Comparison of ENCODE assay signal across 8 cellular contexts in the genomic region with DNA sequence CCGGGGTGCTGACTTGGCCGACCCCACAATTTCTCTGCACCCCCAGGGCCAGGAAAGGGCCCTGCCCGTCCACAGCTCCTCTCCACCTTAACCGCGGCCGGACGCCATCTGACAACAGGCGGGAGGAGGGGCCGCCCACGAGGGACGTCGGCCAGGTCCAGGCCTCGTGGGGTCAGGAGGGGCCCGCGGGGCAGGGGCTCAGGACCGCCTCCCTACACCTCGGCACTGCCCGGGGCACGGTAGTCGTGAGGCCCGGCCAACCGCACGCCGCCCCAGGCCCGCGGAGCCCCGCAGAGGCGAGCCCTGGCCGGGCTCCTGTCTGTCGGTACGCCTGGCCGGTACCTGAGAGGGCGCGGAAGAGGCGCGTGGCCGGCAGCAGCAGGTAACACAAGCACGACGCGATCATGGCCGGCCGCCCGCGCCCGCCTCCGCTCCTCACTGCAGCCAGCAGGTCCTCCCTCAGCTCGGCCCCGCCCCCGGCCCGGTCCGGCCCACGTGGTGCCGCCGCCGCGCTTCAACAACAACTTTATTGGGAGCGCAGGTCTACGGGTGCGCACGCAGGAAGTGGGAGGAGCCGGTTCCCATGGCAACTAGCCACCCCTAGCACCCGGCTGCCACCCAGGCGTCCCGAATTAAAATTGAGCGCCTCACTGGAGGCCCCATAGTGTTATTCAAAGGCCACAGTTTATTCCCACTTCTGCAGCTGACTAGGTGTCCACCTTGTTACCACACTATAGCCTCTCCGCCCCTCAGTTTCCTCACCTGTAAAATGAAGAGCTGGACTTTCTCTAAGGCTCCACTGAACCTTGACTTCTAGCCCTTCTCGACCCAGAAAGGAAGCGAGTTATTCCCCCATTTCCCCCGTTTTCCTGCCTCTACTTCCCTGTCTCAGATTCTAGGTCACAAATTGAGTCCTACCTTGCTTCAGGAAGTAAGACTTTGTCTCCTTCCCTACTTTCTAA. TPM values are rescaled to one million over a fixed set of nuclear protein-coding genes. Genes with fewer than 3 reads are reported as not detected.
DNase-seq lines count a peak whose midpoint lies in the region; ATAC-seq and TF ChIP-seq lines count a peak whose summit lies in the region.

Gene ANGEL1, minus strand, starts transcription at position 461 of the 962 bp plus-strand sequence. Its CDS starts 55 bp downstream, at position 406.

- ATAC-seq in RWPE2 (ENCODE audit: low read depth), result peak; percentile 88
- peak; percentile 98 for ATAC-seq in naive thymus-derived CD4-positive, alpha-beta T cell
- ATAC-seq in stimulated activated memory B cell treated with anti-CD40 and anti-IgM and Interleukin-4, amounts not matched to agents 10 μg/mL and 1 μg/mL and 100 μg/mL, for 72 hours, result peak; percentile 98

- CTCF ChIA-PET in naive thymus-derived CD4-positive, alpha-beta T cell (lab: Charles Lee), result interaction anchor here (0.8 kb wide), 1 partner anchor 38 kb away, joined by 3 read pairs; no protein-coding TSS in a partner anchor

- no peaks in the 10 kb centered on the region for H3K27me3 Mint-ChIP-seq in activated T-helper 2 cell treated with anti-CD3 and anti-CD28 coated beads, Interferon-gamma antibody, Interleukin-2, Interleukin-4, amounts not matched to agents 10 μg/mL and 5 μg/mL and 100 μg/mL, durations not matched to agents 14 hours and 24 hours and 36 hours (ENCODE audit: low read depth)
- H3K27me3 Mint-ChIP-seq in naive thymus-derived CD4-positive, alpha-beta T cell, result no peaks in the 10 kb centered on the region
- H3K27me3 Mint-ChIP-seq in stimulated activated memory B cell treated with anti-CD40 and anti-IgM and Interleukin-4, amounts not matched to agents 10 μg/mL and 1 μg/mL and 100 μg/mL, for 72 hours, result no peaks in the 10 kb centered on the region

- H3K9me2 ChIP-seq in Loucy (replicated peaks; ENCODE audit: low read depth, low read length), result no peaks in the 10 kb centered on the region

- peak within 1 kb of the TSS; percentile 85 for H3K4me3 ChIP-seq in H7 (ENCODE audit: insufficient read depth, low read depth, low read length)
- peak within 1 kb of the TSS; percentile 75 for H3K4me3 ChIP-seq in Loucy (ENCODE audit: low read length, poor library complexity, severe bottlenecking)
- H3K4me3 ChIP-seq in RWPE2 (ENCODE audit: severe bottlenecking), result peak within 1 kb of the TSS; percentile 70
- peak within 1 kb of the TSS; percentile 74 for H3K4me3 ChIP-seq in fibroblast of mammary gland (ENCODE audit: control insufficient read depth, low read depth, low read length)
- H3K4me3 ChIP-seq in naive thymus-derived CD4-positive, alpha-beta T cell (ENCODE audit: low read length), result peak within 1 kb of the TSS; percentile 63

- H3K9me3 ChIP-seq in Loucy (ENCODE audit: insufficient read depth, low read depth, low read length), result no peaks in the 10 kb centered on the region
- no peaks in the 10 kb centered on the region for H3K9me3 ChIP-seq in RWPE2 (ENCODE audit: severe bottlenecking)
- no peaks in the 10 kb centered on the region for H3K9me3 ChIP-seq in naive thymus-derived CD4-positive, alpha-beta T cell (ENCODE audit: control insufficient read depth in 2 of 3, low read length in 3 of 3)

- H3K9me3 Mint-ChIP-seq in activated T-helper 2 cell treated with anti-CD3 and anti-CD28 coated beads, Interferon-gamma antibody, Interleukin-2, Interleukin-4, amounts not matched to agents 10 μg/mL and 5 μg/mL and 100 μg/mL, durations not matched to agents 14 hours and 24 hours and 36 hours, result no peaks in the 10 kb centered on the region
- H3K9me3 Mint-ChIP-seq in naive thymus-derived CD4-positive, alpha-beta T cell, result peaks cover 0 to 6% (median 0%) of the 10 kb centered on the region in 11 donors
- no peaks in the 10 kb centered on the region for H3K9me3 Mint-ChIP-seq in stimulated activated memory B cell treated with anti-CD40 and anti-IgM and Interleukin-4, amounts not matched to agents 10 μg/mL and 1 μg/mL and 100 μg/mL, for 72 hours

- H3K27ac ChIP-seq in RWPE2 (ENCODE audit: poor library complexity, severe bottlenecking), result peak within 1 kb of the TSS; percentile 38
- peak within 1 kb of the TSS; percentile 87 for H3K27ac ChIP-seq in naive thymus-derived CD4-positive, alpha-beta T cell (ENCODE audit: low read depth, low read length)

- H3K27me3 ChIP-seq in H7 (ENCODE audit: control insufficient read depth, insufficient read depth, low read length), result no peaks in the 10 kb centered on the region; the same call in 1 of the 2 replicates
- peaks cover 1% of the 10 kb centered on the region for H3K27me3 ChIP-seq in Loucy (ENCODE audit: insufficient read depth, low read length, poor library complexity, severe bottlenecking)
- no peaks in the 10 kb centered on the region for H3K27me3 ChIP-seq in RWPE2 (ENCODE audit: insufficient read depth, poor library complexity, severe bottlenecking)
- peaks cover 0 to 3% of the 10 kb centered on the region in 2 donors for H3K27me3 ChIP-seq in naive thymus-derived CD4-positive, alpha-beta T cell (ENCODE audit: control insufficient read depth in 2 of 2, insufficient read depth in 2 of 2, low read length in 2 of 2)

- no peaks in the 10 kb centered on the region for H4K20me1 ChIP-seq in Loucy (ENCODE audit: insufficient read depth, low read length, poor library complexity, severe bottlenecking)

- DNase-seq in EH (ENCODE audit: low read depth) (peak; percentile 92), H7 (peak; percentile 97), RWPE2 (ENCODE audit: low spot score) (peak; percentile 93), fibroblast of mammary gland (ENCODE audit: low read depth) (peak; percentile 89)
- peak; percentile 97 for DNase-seq in activated T-helper 2 cell treated with anti-CD3 and anti-CD28 coated beads, Interferon-gamma antibody, Interleukin-2, Interleukin-4, amounts not matched to agents 10 μg/mL and 5 μg/mL and 100 μg/mL, durations not matched to agents 14 hours and 24 hours and 36 hours (ENCODE audit: low spot score)
- peak; percentile 93 to 98 (median 96) for DNase-seq in naive thymus-derived CD4-positive, alpha-beta T cell

- POLR2A ChIA-PET in naive thymus-derived CD4-positive, alpha-beta T cell (lab: Charles Lee), result interaction anchor here (0.6 to 1.3 kb wide), 7 partner anchors 17 to 757 kb away, joined by 3 to 5 read pairs (median 3); no protein-coding TSS in a partner anchor

- peak within 1 kb of the TSS; percentile 75 for H3K9ac ChIP-seq in Loucy (ENCODE audit: low read depth, low read length, poor library complexity, severe bottlenecking)

- H3K4me1 ChIP-seq in Loucy (ENCODE audit: insufficient read depth, low read length, poor library complexity, severe bottlenecking) (peaks cover 15% of the 10 kb centered on the region), RWPE2 (ENCODE audit: insufficient read depth, poor library complexity, severe bottlenecking) (peaks cover 12% of the 10 kb centered on the region)
- peaks cover 20 to 21% of the 10 kb centered on the region in 2 donors for H3K4me1 ChIP-seq in naive thymus-derived CD4-positive, alpha-beta T cell (ENCODE audit: control insufficient read depth in 2 of 2, insufficient read depth in 2 of 2, low read length in 2 of 2)

- H3K4me3 Mint-ChIP-seq in activated T-helper 2 cell treated with anti-CD3 and anti-CD28 coated beads, Interferon-gamma antibody, Interleukin-2, Interleukin-4, amounts not matched to agents 10 μg/mL and 5 μg/mL and 100 μg/mL, durations not matched to agents 14 hours and 24 hours and 36 hours (ENCODE audit: low read depth), result peak within 1 kb of the TSS; percentile 93
- H3K4me3 Mint-ChIP-seq in naive thymus-derived CD4-positive, alpha-beta T cell, result peak within 1 kb of the TSS; percentile 88 to 99 (median 93)
- H3K4me3 Mint-ChIP-seq in stimulated activated memory B cell treated with anti-CD40 and anti-IgM and Interleukin-4, amounts not matched to agents 10 μg/mL and 1 μg/mL and 100 μg/mL, for 72 hours, result peak within 1 kb of the TSS; percentile 89

- H3K36me3 ChIP-seq in H7 (replicated peaks; ENCODE audit: control insufficient read depth, insufficient read depth, low read length) (peaks cover 12% of the 10 kb centered on the region), Loucy (ENCODE audit: insufficient read depth, low read length) (no peaks in the 10 kb centered on the region), RWPE2 (ENCODE audit: low read depth) (peaks cover 10% of the 10 kb centered on the region)
- H3K36me3 ChIP-seq in naive thymus-derived CD4-positive, alpha-beta T cell (ENCODE audit: control insufficient read depth in 2 of 3, insufficient read depth in 3 of 3, low read length in 3 of 3), result peaks cover 0 to 21% (median under 1%) of the 10 kb centered on the region in 3 experiments

- H3K4me2 ChIP-seq in Loucy (ENCODE audit: low read depth, low read length, poor library complexity, severe bottlenecking), result peak within 1 kb of the TSS; percentile 84

- peaks cover 6% of the 10 kb centered on the region; the same call in 1 of the 2 replicates for H3K79me2 ChIP-seq in Loucy (ENCODE audit: insufficient read depth, low read length)

- intact Hi-C loops in activated T-helper 2 cell treated with anti-CD3 and anti-CD28 coated beads, Interferon-gamma antibody, Interleukin-2, Interleukin-4, amounts not matched to agents 10 μg/mL and 5 μg/mL and 100 μg/mL, durations not matched to agents 14 hours and 24 hours and 36 hours (cut with micrococcal nuclease), result loop anchor here (5.0 kb wide), 1 partner anchor 45 kb away; no protein-coding TSS in a partner anchor
- intact Hi-C loops in naive thymus-derived CD4-positive, alpha-beta T cell (cut with micrococcal nuclease), result loop anchor here (1.0 to 10.0 kb wide), 20 partner anchors 28 to 1152 kb away; partner anchors contain the start of genes CIPC (in 2 of the 2), GSTZ1 (in 2 of the 2), SAMD15 (in 2 of the 2) and TMED8 (in 2 of the 2)

- H3K4me1 Mint-ChIP-seq in activated T-helper 2 cell treated with anti-CD3 and anti-CD28 coated beads, Interferon-gamma antibody, Interleukin-2, Interleukin-4, amounts not matched to agents 10 μg/mL and 5 μg/mL and 100 μg/mL, durations not matched to agents 14 hours and 24 hours and 36 hours (ENCODE audit: low read depth), result peaks cover 21% of the 10 kb centered on the region
- peaks cover 16 to 48% (median 37%) of the 10 kb centered on the region in 7 donors for H3K4me1 Mint-ChIP-seq in naive thymus-derived CD4-positive, alpha-beta T cell
- peaks cover 47% of the 10 kb centered on the region for H3K4me1 Mint-ChIP-seq in stimulated activated memory B cell treated with anti-CD40 and anti-IgM and Interleukin-4, amounts not matched to agents 10 μg/mL and 1 μg/mL and 100 μg/mL, for 72 hours

- TF ChIP-seq CTCF in Loucy (conservative IDR thresholded peaks at IDR 0.05; ENCODE audit: low read length), result no peak
- TF ChIP-seq CTCF in RWPE2 (IDR thresholded peaks at IDR 0.05; ENCODE audit: poor library complexity, severe bottlenecking), result no peak
- TF ChIP-seq CTCF in fibroblast of mammary gland (conservative IDR thresholded peaks at IDR 0.05; ENCODE audit: control insufficient read depth, insufficient read depth, low read depth, low read length), result no peak

- peak within 1 kb of the TSS; percentile 86 for H3K27ac Mint-ChIP-seq in activated T-helper 2 cell treated with anti-CD3 and anti-CD28 coated beads, Interferon-gamma antibody, Interleukin-2, Interleukin-4, amounts not matched to agents 10 μg/mL and 5 μg/mL and 100 μg/mL, durations not matched to agents 14 hours and 24 hours and 36 hours
- H3K27ac Mint-ChIP-seq in naive thymus-derived CD4-positive, alpha-beta T cell, result peak within 1 kb of the TSS; percentile 85 to 96 (median 94)
- H3K27ac Mint-ChIP-seq in stimulated activated memory B cell treated with anti-CD40 and anti-IgM and Interleukin-4, amounts not matched to agents 10 μg/mL and 1 μg/mL and 100 μg/mL, for 72 hours, result peak within 1 kb of the TSS; percentile 78

- peaks cover 9% of the 10 kb centered on the region for H3K36me3 Mint-ChIP-seq in activated T-helper 2 cell treated with anti-CD3 and anti-CD28 coated beads, Interferon-gamma antibody, Interleukin-2, Interleukin-4, amounts not matched to agents 10 μg/mL and 5 μg/mL and 100 μg/mL, durations not matched to agents 14 hours and 24 hours and 36 hours (ENCODE audit: low read depth)
- H3K36me3 Mint-ChIP-seq in naive thymus-derived CD4-positive, alpha-beta T cell, result peaks cover 0 to 18% (median 6%) of the 10 kb centered on the region in 5 donors
- H3K36me3 Mint-ChIP-seq in stimulated activated memory B cell treated with anti-CD40 and anti-IgM and Interleukin-4, amounts not matched to agents 10 μg/mL and 1 μg/mL and 100 μg/mL, for 72 hours, result peaks cover 18% of the 10 kb centered on the region

- H3F3A ChIP-seq in Loucy (ENCODE audit: low read depth), result no peaks in the 10 kb centered on the region

- peak within 1 kb of the TSS; percentile 94 for H2AFZ ChIP-seq in Loucy (ENCODE audit: low read length)

RNA-seq across cellular contexts. Expression of gene ANGEL1, which starts in this region (rescaled TPM):
- 23.3 and 28.5 TPM in 2 replicates for total RNA-seq in H7 (2014; rRNA removed; shearing (Covaris generic))
- total RNA-seq in activated T-helper 2 cell treated with anti-CD3 and anti-CD28 coated beads, Interferon-gamma antibody, Interleukin-2, Interleukin-4, amounts not matched to agents 10 μg/mL and 5 μg/mL and 100 μg/mL, durations not matched to agents 14 hours and 24 hours and 36 hours, result 15.0 and 15.9 TPM in 2 replicates
- 10 to 100 TPM; 14.5 to 37.6 (median 19.9) TPM for total RNA-seq in naive thymus-derived CD4-positive, alpha-beta T cell
- 10 to 100 TPM; 28.3 to 28.9 TPM for polyA plus RNA-seq in naive thymus-derived CD4-positive, alpha-beta T cell

Comparison
In these comparisons a context has a peak if more than half of its experiments do, and no peak if none do; other contexts are left out.
1. Peak in every context shown above with its lines: DNase-seq, ATAC-seq, H3K4me3 ChIP-seq and H3K27ac ChIP-seq.